In the genomic region with DNA sequence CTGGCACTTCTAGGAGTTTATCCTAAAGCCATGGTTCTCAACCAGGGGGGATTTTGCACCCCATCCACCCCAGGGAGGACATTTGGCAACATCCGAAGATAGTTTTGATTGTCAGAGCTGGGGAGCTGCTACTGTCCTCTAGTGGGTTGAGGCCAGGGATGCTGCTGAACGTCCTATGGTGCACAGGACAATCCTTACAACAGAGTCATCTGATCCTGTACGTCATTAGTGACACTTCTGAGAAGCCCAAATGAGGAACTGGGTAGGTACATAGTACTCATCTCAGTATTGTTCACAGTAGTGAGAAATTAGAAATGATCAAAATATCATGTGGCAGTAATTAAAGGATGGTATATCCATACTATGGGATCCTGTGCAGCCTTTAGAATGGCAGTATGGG, we compare ENCODE assay signal across 11 cellular contexts.
DNase-seq lines count a peak whose midpoint lies in the region; ATAC-seq and TF ChIP-seq lines count a peak whose summit lies in the region.
"Had no signal": no experiment of that assay in that cellular context is flagged by ENCODE, and none has a peak within 500 bp of the region (broad histone marks: within the 10 kb centered on the region; RNA-seq: fewer than 3 reads in every experiment).

No MANE protein-coding gene starts in this region.

- no peak overlapping the region for H3K4me3 ChIP-seq in lung
- H3K4me3 ChIP-seq: sigmoid colon, tibial nerve had no signal

- DNase-seq in lung (ENCODE audit: low spot score) = no peak
- DNase-seq in stimulated activated CD4-positive, alpha-beta T cell treated with anti-CD3 and anti-CD28 coated beads, Interleukin-12 subunit alpha, Interleukin-12 subunit beta, amount 100 ng/mL, for 4 hours = no peak
- no peak for DNase-seq in NCI-H345 treated with DMSO at 0.1 percent for 48 hours (lab: John Stamatoyannopoulos, UW; ENCODE audit: unreplicated experiment)
- no peak for DNase-seq in H4 (ENCODE audit: low spot score)
- DNase-seq in D341Med (ENCODE audit: low spot score) = no peak
- DNase-seq: NCI-H1417 treated with DMSO at 0.1 percent for 48 hours, sigmoid colon had no signal

- H3K36me3 ChIP-seq in lung (ENCODE audit: control insufficient read depth in 2 of 2, insufficient read depth in 2 of 2, low read length in 2 of 2) = no peaks in the 10 kb centered on the region
- H3K36me3 ChIP-seq: sigmoid colon, tibial nerve had no signal

- no peak for TF ChIP-seq CTCF in lung (IDR thresholded peaks at IDR 0.05; ENCODE audit: control extremely low read depth, extremely low read depth)

- ATAC-seq in GM18511 (IDR thresholded peaks at IDR 0.05; ENCODE audit: unreplicated experiment) = peak; percentile 94
- peak; percentile 79 for ATAC-seq in GM21526 (IDR thresholded peaks at IDR 0.05; ENCODE audit: low FRiP score, unreplicated experiment)
- peak; percentile 92 for ATAC-seq in HG03432 (IDR thresholded peaks at IDR 0.05; ENCODE audit: unreplicated experiment)
- peak; percentile 46 for ATAC-seq in lung (ENCODE audit: insufficient read depth, low FRiP score)

- WGBS in lung, 2 donors = 45 to 66% methylated on average over 3 of the region's 3 CpGs

- H3K27me3 ChIP-seq in lung (ENCODE audit: control insufficient read depth, insufficient read depth) = no peaks in the 10 kb centered on the region
- H3K27me3 ChIP-seq: sigmoid colon, tibial nerve had no signal

- H3K4me1 ChIP-seq in lung (ENCODE audit: control insufficient read depth in 2 of 2, insufficient read depth in 2 of 2, low read length in 2 of 2) = peaks cover 7 to 18% of the 10 kb centered on the region in 2 donors
- H3K4me1 ChIP-seq: sigmoid colon, tibial nerve had no signal

- H3K27ac ChIP-seq in lung (ENCODE audit: low read depth in 1 of 2, low read length in 1 of 2) = no peak overlapping the region

- H3K9me3 ChIP-seq in lung (ENCODE audit: control insufficient read depth in 2 of 2, insufficient read depth in 1 of 2, low read length in 1 of 2) = no peaks in the 10 kb centered on the region
- H3K9me3 ChIP-seq: sigmoid colon had no signal
